Comparison of ENCODE assay signal across 8 cellular contexts in genomic region chr19:5680437-5681368, GRCh38. TPM values are rescaled to one million over a fixed set of nuclear protein-coding genes. Genes with fewer than 3 reads are reported as not detected.
DNase-seq lines count a peak whose midpoint lies in the region; ATAC-seq and TF ChIP-seq lines count a peak whose summit lies in the region.

Gene HSD11B1L (plus strand): TSS chr19:5681027. CDS start chr19:5684833, 3,806 bp downstream.
Gene MICOS13 (minus strand): TSS chr19:5680516. CDS start chr19:5680486, 30 bp downstream.

- TF ChIP-seq POLR2A in spleen (IDR thresholded peaks at IDR 0.05) = peak in 1 of 3 donors; percentile 64

- in situ Hi-C loops in ACHN (cut with HindIII; ENCODE audit: low pct_ligation_motif_present, low pct_unique_long_range_greater_than_20kb, low sequenced_read_pairs) = no loop called here

- H3K27ac ChIP-seq in caudate nucleus (ENCODE audit: low read depth, low read length) (peak within 1 kb of the TSS; percentile 96), spleen (peak within 1 kb of the TSS; percentile 84 to 94 (median 94))

- 0 to 2% (median 1%) methylated on average over 56 to 94 of the region's 94 CpGs for WGBS in spleen, 5 donors

- H3K27me3 Mint-ChIP-seq in WTC11 (ENCODE audit: low read depth) = peaks cover 18% of the 10 kb centered on the region

- no peak for TF ChIP-seq CTCF in WTC11 (IDR thresholded peaks at IDR 0.05)
- TF ChIP-seq CTCF in spleen (IDR thresholded peaks at IDR 0.05 in 8 of 11, conservative IDR thresholded peaks at IDR 0.05 in 3 of 11) = peak in 4 of 11 experiments; percentile 9 to 32 (median 28)

- no peaks in the 10 kb centered on the region for H3K36me3 Mint-ChIP-seq in WTC11

- POLR2A ChIA-PET in WTC11 (lab: Charles Lee) = interaction anchor here (1.2 kb wide), 1 partner anchor 9 kb away, joined by 3 read pairs; no protein-coding TSS in a partner anchor

- peaks cover 12 to 33% (median 21%) of the 10 kb centered on the region in 6 donors for H3K4me1 ChIP-seq in spleen

- CTCF ChIA-PET in WTC11 (lab: Charles Lee) = interaction anchor here (1.6 kb wide), 1 partner anchor 9 kb away, joined by 6 read pairs; no protein-coding TSS in a partner anchor

- H3K4me3 ChIP-seq in spleen = peak within 1 kb of the TSS; percentile 54 to 97 (median 88)

- H3K36me3 ChIP-seq in spleen = peaks cover 0 to 21% (median 6%) of the 10 kb centered on the region in 6 donors

- H3K4me3 Mint-ChIP-seq in WTC11 = peak within 1 kb of the TSS; percentile 99

- H3K27me3 ChIP-seq in spleen (replicated peaks in 1 of 7) = no peaks in the 10 kb centered on the region

- H3K27ac Mint-ChIP-seq in WTC11 = peak within 1 kb of the TSS; percentile 92

- DNase-seq in ACHN = peak; percentile 96
- peak; percentile 96 for DNase-seq in NCI-H2227 (lab: John Stamatoyannopoulos, UW; ENCODE audit: unreplicated experiment)
- DNase-seq in WTC11 (ENCODE audit: low spot score) = peak; percentile 97
- peak; percentile 85 to 100 (median 99) for DNase-seq in caudate nucleus (lab: John Stamatoyannopoulos, UW)
- peak; percentile 98 for DNase-seq in inferior parietal cortex (ENCODE audit: extremely low spot score)
- peak; percentile 100 for DNase-seq in spleen

- H3K4me1 Mint-ChIP-seq in WTC11 = peaks cover 13% of the 10 kb centered on the region

- ATAC-seq in GM18873 (IDR thresholded peaks at IDR 0.05; ENCODE audit: low FRiP score, unreplicated experiment) = peak; percentile 79
- ATAC-seq in HG03139 (IDR thresholded peaks at IDR 0.05; ENCODE audit: unreplicated experiment) = peak; percentile 85
- peak; percentile 95 for ATAC-seq in WTC11

- intact Hi-C loops in spleen (cut with DNase I; ENCODE audit: low total_unique reads) = no loop called here

- no peaks in the 10 kb centered on the region for H3K9me3 Mint-ChIP-seq in WTC11

- H3K9me3 ChIP-seq in spleen = no peaks in the 10 kb centered on the region

TF ChIP-seq in WTC11, 78 proteins besides CTCF, POLR2A, EP300 and RAD21 (continues in another document):
- TF ChIP-seq NR2C2 (CRISPR knock-in tag; IDR thresholded peaks at IDR 0.05) (no peak), SP1 (CRISPR knock-in tag; conservative IDR thresholded peaks at IDR 0.05) (peak; percentile 89), AFF4 (CRISPR knock-in tag; IDR thresholded peaks at IDR 0.05; ENCODE audit: borderline replicate concordance) (no peak), MAX (CRISPR knock-in tag; IDR thresholded peaks at IDR 0.05) (peak; percentile 78), TEAD1 (CRISPR knock-in tag; IDR thresholded peaks at IDR 0.05) (0 out of 2 replicates have a peak, but pooled peaks have one; percentile 28), CBFB (CRISPR knock-in tag; IDR thresholded peaks at IDR 0.05; ENCODE audit: low read depth) (0 out of 2 replicates have a peak, but pooled peaks have one; percentile 45), ZNF317 (CRISPR knock-in tag; IDR thresholded peaks at IDR 0.05; ENCODE audit: borderline replicate concordance, low read depth) (no peak), FOXP1 (CRISPR knock-in tag; IDR thresholded peaks at IDR 0.05; ENCODE audit: borderline replicate concordance) (peak; percentile 40; the same call in 1 of the 2 replicates), USF1 (CRISPR knock-in tag; IDR thresholded peaks at IDR 0.05) (peak; percentile 99), FOXK1 (CRISPR knock-in tag; IDR thresholded peaks at IDR 0.05) (peak; percentile 85), ATF1 (CRISPR knock-in tag; IDR thresholded peaks at IDR 0.05) (no peak), HMGXB4 (CRISPR knock-in tag; IDR thresholded peaks at IDR 0.05) (0 out of 2 replicates have a peak, but pooled peaks have one; percentile 59), USF2 (CRISPR knock-in tag; IDR thresholded peaks at IDR 0.05) (peak; percentile 99), GABPB1 (CRISPR knock-in tag; IDR thresholded peaks at IDR 0.05) (peak; percentile 78)

RNA-seq across cellular contexts. Expression of gene HSD11B1L, which starts in this region (rescaled TPM):
- 11.8 to 19.1 TPM (median 15.5 TPM) in 3 replicates for total RNA-seq in WTC11 (2021)
- 1 to 10 TPM; 1.9 to 8.8 (median 3.1) TPM for total RNA-seq in spleen
- polyA plus RNA-seq in spleen = 1 to 10 TPM; 3.3 to 5.5 (median 3.8) TPM

RNA-seq across cellular contexts. Expression of gene MICOS13, which starts in this region (rescaled TPM):
- total RNA-seq in WTC11 (2021) (30.0 to 32.8 TPM (median 32.5 TPM) in 3 replicates), spleen (10 to 100 TPM; 15.7 to 41.0 (median 36.8) TPM)
- 10 to 100 TPM; 71.0 to 89.5 (median 78.0) TPM for polyA plus RNA-seq in spleen

Comparison
In these comparisons a context has a peak if more than half of its experiments do, and no peak if none do; other contexts are left out.
1. Peak in every context shown above with its lines: DNase-seq, ATAC-seq, H3K4me3 ChIP-seq and H3K27ac ChIP-seq.